In genomic region chr14:69613312-69614073, GRCh38 we compare ENCODE assay signal across 8 cellular contexts. TPM values are rescaled to one million over a fixed set of nuclear protein-coding genes. Genes with fewer than 3 reads are reported as not detected.
DNase-seq lines count a peak whose midpoint lies in the region; ATAC-seq and TF ChIP-seq lines count a peak whose summit lies in the region.

No MANE protein-coding gene starts in this region.

- no peaks in the 10 kb centered on the region for H3K9me3 Mint-ChIP-seq in activated CD8-positive, alpha-beta memory T cell treated with anti-CD3 and anti-CD28 coated beads, Interleukin-2, amount 10 ng/mL, durations not matched to agents 7 days and 5 days (ENCODE audit: low read depth)
- no peaks in the 10 kb centered on the region for H3K9me3 Mint-ChIP-seq in activated T-helper 2 cell treated with anti-CD3 and anti-CD28 coated beads, Interferon-gamma antibody, Interleukin-2, Interleukin-4, amounts not matched to agents 10 μg/mL and 5 μg/mL and 100 μg/mL, durations not matched to agents 14 hours and 24 hours and 36 hours

- ATAC-seq in activated CD8-positive, alpha-beta memory T cell treated with anti-CD3 and anti-CD28 coated beads, Interleukin-2, amount 10 ng/mL, durations not matched to agents 7 days and 5 days: no peak

- H3K4me1 Mint-ChIP-seq in activated CD8-positive, alpha-beta memory T cell treated with anti-CD3 and anti-CD28 coated beads, Interleukin-2, amount 10 ng/mL, durations not matched to agents 7 days and 5 days: peaks cover 74% of the 10 kb centered on the region
- H3K4me1 Mint-ChIP-seq in activated T-helper 2 cell treated with anti-CD3 and anti-CD28 coated beads, Interferon-gamma antibody, Interleukin-2, Interleukin-4, amounts not matched to agents 10 μg/mL and 5 μg/mL and 100 μg/mL, durations not matched to agents 14 hours and 24 hours and 36 hours (ENCODE audit: low read depth): peaks cover 66% of the 10 kb centered on the region

- peaks cover 37% of the 10 kb centered on the region for H3K36me3 Mint-ChIP-seq in activated CD8-positive, alpha-beta memory T cell treated with anti-CD3 and anti-CD28 coated beads, Interleukin-2, amount 10 ng/mL, durations not matched to agents 7 days and 5 days
- H3K36me3 Mint-ChIP-seq in activated T-helper 2 cell treated with anti-CD3 and anti-CD28 coated beads, Interferon-gamma antibody, Interleukin-2, Interleukin-4, amounts not matched to agents 10 μg/mL and 5 μg/mL and 100 μg/mL, durations not matched to agents 14 hours and 24 hours and 36 hours (ENCODE audit: low read depth): peaks cover 36% of the 10 kb centered on the region

- peaks cover 47% of the 10 kb centered on the region for H3K4me1 ChIP-seq in testis

- TF ChIP-seq POLR2A in testis (IDR thresholded peaks at IDR 0.05): no peak

- CTCF ChIA-PET in activated CD8-positive, alpha-beta memory T cell treated with anti-CD3 and anti-CD28 coated beads, Interleukin-2, amount 10 ng/mL, durations not matched to agents 7 days and 5 days (lab: Charles Lee): interaction anchor here (1.3 to 4.8 kb wide), 7 partner anchors 12 to 113 kb away, joined by 3 to 36 read pairs (median 5); no protein-coding TSS in a partner anchor

- no peaks in the 10 kb centered on the region for H3K9me3 ChIP-seq in testis

- peak overlapping the region; percentile 99 for H3K27ac Mint-ChIP-seq in activated CD8-positive, alpha-beta memory T cell treated with anti-CD3 and anti-CD28 coated beads, Interleukin-2, amount 10 ng/mL, durations not matched to agents 7 days and 5 days
- H3K27ac Mint-ChIP-seq in activated T-helper 2 cell treated with anti-CD3 and anti-CD28 coated beads, Interferon-gamma antibody, Interleukin-2, Interleukin-4, amounts not matched to agents 10 μg/mL and 5 μg/mL and 100 μg/mL, durations not matched to agents 14 hours and 24 hours and 36 hours: peak overlapping the region; percentile 85

- 77 to 82% methylated on average over 4 of the region's 4 CpGs for WGBS in testis, 2 donors

- intact Hi-C loops in activated T-helper 2 cell treated with anti-CD3 and anti-CD28 coated beads, Interferon-gamma antibody, Interleukin-2, Interleukin-4, amounts not matched to agents 10 μg/mL and 5 μg/mL and 100 μg/mL, durations not matched to agents 14 hours and 24 hours and 36 hours (cut with micrococcal nuclease): loop anchor here (10.0 kb wide), 1 partner anchor 639 kb away; the partner anchor contains the start of gene ACTN1
- intact Hi-C loops in testis (cut with DNase I; ENCODE audit: low total_unique reads): no loop called here

- TF ChIP-seq CTCF in kidney epithelial cell (IDR thresholded peaks at IDR 0.05; ENCODE audit: insufficient read depth, low read length, poor library complexity, severe bottlenecking) (no peak), testis (IDR thresholded peaks at IDR 0.05) (no peak)

- H3K4me3 Mint-ChIP-seq in activated CD8-positive, alpha-beta memory T cell treated with anti-CD3 and anti-CD28 coated beads, Interleukin-2, amount 10 ng/mL, durations not matched to agents 7 days and 5 days: peak overlapping the region; percentile 96
- H3K4me3 Mint-ChIP-seq in activated T-helper 2 cell treated with anti-CD3 and anti-CD28 coated beads, Interferon-gamma antibody, Interleukin-2, Interleukin-4, amounts not matched to agents 10 μg/mL and 5 μg/mL and 100 μg/mL, durations not matched to agents 14 hours and 24 hours and 36 hours (ENCODE audit: low read depth): peak overlapping the region; percentile 90

- no peaks in the 10 kb centered on the region for H3K27me3 Mint-ChIP-seq in activated CD8-positive, alpha-beta memory T cell treated with anti-CD3 and anti-CD28 coated beads, Interleukin-2, amount 10 ng/mL, durations not matched to agents 7 days and 5 days
- H3K27me3 Mint-ChIP-seq in activated T-helper 2 cell treated with anti-CD3 and anti-CD28 coated beads, Interferon-gamma antibody, Interleukin-2, Interleukin-4, amounts not matched to agents 10 μg/mL and 5 μg/mL and 100 μg/mL, durations not matched to agents 14 hours and 24 hours and 36 hours (ENCODE audit: low read depth): no peaks in the 10 kb centered on the region

- peak overlapping the region; percentile 93 to 99 for H3K27ac ChIP-seq in testis

- H3K27me3 ChIP-seq in kidney epithelial cell (ENCODE audit: control insufficient read depth, insufficient read depth, low read length) (no peaks in the 10 kb centered on the region), testis (no peaks in the 10 kb centered on the region)

- H3K36me3 ChIP-seq in kidney epithelial cell (ENCODE audit: control insufficient read depth, insufficient read depth, low read length) (no peaks in the 10 kb centered on the region), testis (ENCODE audit: low read depth, missing control alignments) (no peaks in the 10 kb centered on the region)

- H3K4me3 ChIP-seq in kidney epithelial cell (ENCODE audit: low read depth, low read length) (peak overlapping the region; percentile 84), testis (no peak overlapping the region)

- DNase-seq in activated CD8-positive, alpha-beta memory T cell treated with anti-CD3 and anti-CD28 coated beads, Interleukin-2, amount 10 ng/mL, durations not matched to agents 7 days and 5 days: no peak
- DNase-seq in activated CD8-positive, alpha-beta memory T cell treated with anti-CD3 and anti-CD28 coated beads, Interleukin-2, amount 50 U/mL, for 48 hours: no peak
- no peak for DNase-seq in activated T-helper 2 cell treated with anti-CD3 and anti-CD28 coated beads, Interferon-gamma antibody, Interleukin-2, Interleukin-4, amounts not matched to agents 10 μg/mL and 5 μg/mL and 100 μg/mL, durations not matched to agents 14 hours and 24 hours and 36 hours (ENCODE audit: low spot score)
- DNase-seq in kidney epithelial cell (ENCODE audit: low read depth) (no peak), testis (no peak), NK-92 (lab: John Stamatoyannopoulos, UW; ENCODE audit: unreplicated experiment) (no peak), NCI-H446 (lab: John Stamatoyannopoulos, UW) (no peak), DMS 273 (lab: John Stamatoyannopoulos, UW; ENCODE audit: unreplicated experiment) (no peak)

RNA-seq across cellular contexts. Expression of gene SUSD6, which starts 2.1 kb away (rescaled TPM):
- total RNA-seq in activated CD8-positive, alpha-beta memory T cell treated with anti-CD3 and anti-CD28 coated beads, Interleukin-2, amount 10 ng/mL, durations not matched to agents 7 days and 5 days: 10 to 100 TPM; 62.9 to 66.4 TPM
- total RNA-seq in activated T-helper 2 cell treated with anti-CD3 and anti-CD28 coated beads, Interferon-gamma antibody, Interleukin-2, Interleukin-4, amounts not matched to agents 10 μg/mL and 5 μg/mL and 100 μg/mL, durations not matched to agents 14 hours and 24 hours and 36 hours: 46.6 and 46.7 TPM in 2 replicates
- total RNA-seq in kidney epithelial cell: 49.0 TPM in 2 replicates
- 10 to 100 TPM; 38.7 to 39.5 TPM for total RNA-seq in testis
- 27.7 TPM for polyA plus RNA-seq in testis (ENCODE audit: insufficient read depth, low read depth, low replicate concordance)

RNA-seq across cellular contexts. Expression of gene CCDC177, which starts 38.8 kb away (rescaled TPM):
- not detected for total RNA-seq in activated CD8-positive, alpha-beta memory T cell treated with anti-CD3 and anti-CD28 coated beads, Interleukin-2, amount 10 ng/mL, durations not matched to agents 7 days and 5 days
- total RNA-seq in activated T-helper 2 cell treated with anti-CD3 and anti-CD28 coated beads, Interferon-gamma antibody, Interleukin-2, Interleukin-4, amounts not matched to agents 10 μg/mL and 5 μg/mL and 100 μg/mL, durations not matched to agents 14 hours and 24 hours and 36 hours: 0.05 TPM in 1 of 2 replicates, not detected in the other
- under 0.01 and 0.13 TPM in 2 replicates for total RNA-seq in kidney epithelial cell
- total RNA-seq in testis: 1 to 10 TPM; 1.7 to 1.9 TPM
- 0.63 TPM for polyA plus RNA-seq in testis (ENCODE audit: insufficient read depth, low read depth, low replicate concordance)
